ENCODE assay signal across 8 cellular contexts in the genomic region with DNA sequence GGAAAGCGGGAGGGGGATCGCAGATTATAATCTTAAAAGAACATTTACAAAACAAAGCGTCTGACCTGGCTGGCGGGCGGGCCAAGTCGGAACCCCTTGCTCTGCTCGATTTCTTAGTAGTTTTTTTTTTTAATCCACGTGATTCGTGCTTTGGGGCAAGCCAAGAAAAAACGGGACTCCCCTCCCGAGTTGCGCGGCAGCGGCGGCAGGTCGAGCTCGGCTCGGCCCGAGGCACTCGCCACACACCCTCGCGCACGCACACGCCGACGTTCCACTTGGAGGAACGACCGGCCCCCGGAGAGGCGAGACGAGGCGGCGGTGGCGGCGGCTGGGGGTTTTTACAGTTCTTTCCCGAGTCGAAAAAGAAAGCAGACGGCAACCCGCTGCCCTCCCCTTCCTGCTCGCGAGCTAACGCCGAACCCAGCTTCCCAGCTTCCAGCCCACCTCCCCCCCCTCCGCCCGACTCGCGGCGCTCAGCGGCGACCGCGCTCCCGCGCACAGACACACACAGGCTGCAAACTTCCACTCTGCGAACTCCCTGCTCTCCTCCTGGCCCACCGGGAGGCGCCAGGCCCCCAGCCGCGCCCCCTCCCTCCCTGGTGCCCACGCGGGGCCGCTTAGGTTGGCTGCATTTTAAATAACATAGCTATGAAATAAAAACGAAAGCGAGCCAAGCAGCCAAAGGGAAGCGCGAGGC. TPM values are rescaled to one million over a fixed set of nuclear protein-coding genes. Genes with fewer than 3 reads are reported as not detected.
DNase-seq lines count a peak whose midpoint lies in the region; ATAC-seq and TF ChIP-seq lines count a peak whose summit lies in the region.

No MANE protein-coding gene starts in this region.

- peak; percentile 38 for DNase-seq in NCI-H146 (lab: John Stamatoyannopoulos, UW)
- DNase-seq in NCI-H146 treated with DMSO at 0.1 percent for 48 hours (lab: John Stamatoyannopoulos, UW; ENCODE audit: unreplicated experiment) = no peak
- peak in 42 of 58 donors; percentile 4 to 61 (median 27) for DNase-seq in anterior cingulate cortex (lab: John Stamatoyannopoulos, UW)

- ATAC-seq in SK-N-SH treated with all-trans-retinoic acid at 6 μM for 48 hours (peak; percentile 14; the same call in 2 of the 3 replicates), GM21786 (IDR thresholded peaks at IDR 0.05; ENCODE audit: unreplicated experiment) (no peak), HG03139 (IDR thresholded peaks at IDR 0.05; ENCODE audit: unreplicated experiment) (no peak)

- no peak overlapping the region for H3K27ac ChIP-seq in iPS-18a (ENCODE audit: low read length)

- H3K9ac ChIP-seq in iPS-18a (ENCODE audit: low read length) (peak overlapping the region; percentile 73), skeletal muscle satellite cell (ENCODE audit: low read depth, low read length) (peak overlapping the region; percentile 81)

- H3K27me3 ChIP-seq in iPS-18a (ENCODE audit: control insufficient read depth, insufficient read depth, low read length) (peaks cover 70% of the 10 kb centered on the region), skeletal muscle satellite cell (ENCODE audit: control insufficient read depth, insufficient read depth, low read length) (peaks cover 13% of the 10 kb centered on the region)

- H3K36me3 ChIP-seq in iPS-18a (ENCODE audit: control insufficient read depth, low read depth, low read length) (no peaks in the 10 kb centered on the region), skeletal muscle satellite cell (ENCODE audit: insufficient read depth, low read length) (no peaks in the 10 kb centered on the region)

- peak overlapping the region; percentile 76 for H3K4me3 ChIP-seq in iPS-18a (ENCODE audit: low read length)
- H3K4me3 ChIP-seq in skeletal muscle satellite cell (ENCODE audit: low read length) = peak overlapping the region; percentile 77

- peaks cover 40% of the 10 kb centered on the region for H3K4me1 ChIP-seq in iPS-18a (ENCODE audit: control insufficient read depth, low read depth, low read length)
- H3K4me1 ChIP-seq in skeletal muscle satellite cell (ENCODE audit: control insufficient read depth, insufficient read depth, low read length) = peaks cover 9% of the 10 kb centered on the region

- H3K4me2 ChIP-seq in skeletal muscle satellite cell (ENCODE audit: low read length) = peak overlapping the region; percentile 91

- H3K9me3 ChIP-seq in iPS-18a (ENCODE audit: control insufficient read depth, low read depth, low read length) (no peaks in the 10 kb centered on the region), skeletal muscle satellite cell (replicated peaks; ENCODE audit: low read length) (no peaks in the 10 kb centered on the region)

TF ChIP-seq in SK-N-SH treated with all-trans-retinoic acid at 6 μM for 48 hours, 23 proteins besides CTCF, POLR2A, EP300 and RAD21:
- no peak for TF ChIP-seq ARNTL (CRISPR knock-in tag; IDR thresholded peaks at IDR 0.05; ENCODE audit: borderline replicate concordance, low read depth)
- TF ChIP-seq CSDC2 (CRISPR knock-in tag; IDR thresholded peaks at IDR 0.05) = no peak
- no peak for TF ChIP-seq TOX (CRISPR knock-in tag; IDR thresholded peaks at IDR 0.05; ENCODE audit: borderline replicate concordance)
- TF ChIP-seq ZFP30 (CRISPR knock-in tag; IDR thresholded peaks at IDR 0.05) = no peak
- no peak for TF ChIP-seq ZNF8 (CRISPR knock-in tag; IDR thresholded peaks at IDR 0.05)
- TF ChIP-seq SNAI2 (CRISPR knock-in tag; IDR thresholded peaks at IDR 0.05) = no peak
- TF ChIP-seq RARB (CRISPR knock-in tag; IDR thresholded peaks at IDR 0.05) = no peak
- TF ChIP-seq ZFP3 (CRISPR knock-in tag; IDR thresholded peaks at IDR 0.05) = no peak
- TF ChIP-seq ZC3H10 (CRISPR knock-in tag; IDR thresholded peaks at IDR 0.05) = no peak
- TF ChIP-seq BACH2 (CRISPR knock-in tag; IDR thresholded peaks at IDR 0.05; ENCODE audit: borderline replicate concordance) = no peak
- TF ChIP-seq ISL1 (CRISPR knock-in tag; IDR thresholded peaks at IDR 0.05) = no peak
- TF ChIP-seq, protein P1, sequence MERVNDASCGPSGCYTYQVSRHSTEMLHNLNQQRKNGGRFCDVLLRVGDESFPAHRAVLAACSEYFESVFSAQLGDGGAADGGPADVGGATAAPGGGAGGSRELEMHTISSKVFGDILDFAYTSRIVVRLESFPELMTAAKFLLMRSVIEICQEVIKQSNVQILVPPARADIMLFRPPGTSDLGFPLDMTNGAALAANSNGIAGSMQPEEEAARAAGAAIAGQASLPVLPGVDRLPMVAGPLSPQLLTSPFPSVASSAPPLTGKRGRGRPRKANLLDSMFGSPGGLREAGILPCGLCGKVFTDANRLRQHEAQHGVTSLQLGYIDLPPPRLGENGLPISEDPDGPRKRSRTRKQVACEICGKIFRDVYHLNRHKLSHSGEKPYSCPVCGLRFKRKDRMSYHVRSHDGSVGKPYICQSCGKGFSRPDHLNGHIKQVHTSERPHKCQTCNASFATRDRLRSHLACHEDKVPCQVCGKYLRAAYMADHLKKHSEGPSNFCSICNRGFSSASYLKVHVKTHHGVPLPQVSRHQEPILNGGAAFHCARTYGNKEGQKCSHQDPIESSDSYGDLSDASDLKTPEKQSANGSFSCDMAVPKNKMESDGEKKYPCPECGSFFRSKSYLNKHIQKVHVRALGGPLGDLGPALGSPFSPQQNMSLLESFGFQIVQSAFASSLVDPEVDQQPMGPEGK (CRISPR knock-in tag; IDR thresholded peaks at IDR 0.05; ENCODE audit: borderline replicate concordance) = no peak

RNA-seq across cellular contexts. Expression of a gene that starts 1.2 kb away (rescaled TPM):
- total RNA-seq in skeletal muscle satellite cell (2012; rRNA removed) = 5.6 and 7.0 TPM in 2 replicates
